ENCODE assay signal across 8 cellular contexts in genomic region chr16:23452572-23453337, GRCh38. TPM values are rescaled to one million over a fixed set of nuclear protein-coding genes. Genes with fewer than 3 reads are reported as not detected.
DNase-seq lines count a peak whose midpoint lies in the region; ATAC-seq and TF ChIP-seq lines count a peak whose summit lies in the region.

COG7 (minus strand) TSS chr16:23453189; CDS start chr16:23452994, 195 bp downstream.

- peak; percentile 94 for DNase-seq in DMS 273 (lab: John Stamatoyannopoulos, UW; ENCODE audit: unreplicated experiment)
- DNase-seq in Jurkat, Clone E6-1 (ENCODE audit: low read depth, low spot score): peak; percentile 73
- DNase-seq in RPMI8226: peak; percentile 92
- peak; percentile 83 for DNase-seq in activated T-helper 1 cell treated with anti-CD3 and anti-CD28 coated beads, Interleukin-12 subunit alpha, Interleukin-12 subunit beta, Interleukin-2, Interleukin-4 antibody, amounts not matched to agents 30 ng/mL and 10 ng/mL and 1 ng/mL, durations not matched to agents 14 hours and 24 hours and 36 hours (ENCODE audit: low spot score)
- peak; percentile 25 for DNase-seq in esophagus squamous epithelium (lab: John Stamatoyannopoulos, UW)
- DNase-seq in myocyte (ENCODE audit: low read depth): peak; percentile 89
- peak; percentile 81 for DNase-seq in stimulated activated CD8-positive, alpha-beta memory T cell treated with anti-CD3 and anti-CD28 coated beads, Interleukin-7, amount 100 ng/mL, for 24 hours (ENCODE audit: low read depth)

- no peaks in the 10 kb centered on the region for H3K9me3 Mint-ChIP-seq in activated T-helper 1 cell treated with anti-CD3 and anti-CD28 coated beads, Interleukin-12 subunit alpha, Interleukin-12 subunit beta, Interleukin-2, Interleukin-4 antibody, amounts not matched to agents 30 ng/mL and 10 ng/mL and 1 ng/mL, durations not matched to agents 14 hours and 24 hours and 36 hours

- intact Hi-C loops in activated T-helper 1 cell treated with anti-CD3 and anti-CD28 coated beads, Interleukin-12 subunit alpha, Interleukin-12 subunit beta, Interleukin-2, Interleukin-4 antibody, amounts not matched to agents 30 ng/mL and 10 ng/mL and 1 ng/mL, durations not matched to agents 14 hours and 24 hours and 36 hours (cut with micrococcal nuclease): loop anchor here (1.0 to 5.0 kb wide), 7 partner anchors 18 to 303 kb away; partner anchors contain the start of genes EARS2, GGA2, NDUFAB1 and PLK1
- intact Hi-C loops in esophagus squamous epithelium (cut with DNase I): no loop called here

- H3K4me3 ChIP-seq in Jurkat, Clone E6-1 (ENCODE audit: low read length): peak within 1 kb of the TSS; percentile 94
- peak within 1 kb of the TSS; percentile 68 to 85 (median 80) for H3K4me3 ChIP-seq in esophagus squamous epithelium

- H3K27ac Mint-ChIP-seq in activated T-helper 1 cell treated with anti-CD3 and anti-CD28 coated beads, Interleukin-12 subunit alpha, Interleukin-12 subunit beta, Interleukin-2, Interleukin-4 antibody, amounts not matched to agents 30 ng/mL and 10 ng/mL and 1 ng/mL, durations not matched to agents 14 hours and 24 hours and 36 hours: peak within 1 kb of the TSS; percentile 95

- peaks cover 30% of the 10 kb centered on the region for H3K4me1 Mint-ChIP-seq in activated T-helper 1 cell treated with anti-CD3 and anti-CD28 coated beads, Interleukin-12 subunit alpha, Interleukin-12 subunit beta, Interleukin-2, Interleukin-4 antibody, amounts not matched to agents 30 ng/mL and 10 ng/mL and 1 ng/mL, durations not matched to agents 14 hours and 24 hours and 36 hours (ENCODE audit: low read depth)

- peak within 1 kb of the TSS; percentile 98 for H3K4me3 Mint-ChIP-seq in activated T-helper 1 cell treated with anti-CD3 and anti-CD28 coated beads, Interleukin-12 subunit alpha, Interleukin-12 subunit beta, Interleukin-2, Interleukin-4 antibody, amounts not matched to agents 30 ng/mL and 10 ng/mL and 1 ng/mL, durations not matched to agents 14 hours and 24 hours and 36 hours

- ATAC-seq in GM21528 (IDR thresholded peaks at IDR 0.05; ENCODE audit: low FRiP score, unreplicated experiment): peak; percentile 84

- peaks cover 1% of the 10 kb centered on the region for H3K27me3 Mint-ChIP-seq in activated T-helper 1 cell treated with anti-CD3 and anti-CD28 coated beads, Interleukin-12 subunit alpha, Interleukin-12 subunit beta, Interleukin-2, Interleukin-4 antibody, amounts not matched to agents 30 ng/mL and 10 ng/mL and 1 ng/mL, durations not matched to agents 14 hours and 24 hours and 36 hours (ENCODE audit: insufficient read depth)

- WGBS in esophagus squamous epithelium, 2 donors: 0% methylated on average over 9 to 12 of the region's 57 CpGs

- peaks cover 10 to 62% (median 22%) of the 10 kb centered on the region in 3 donors for H3K4me1 ChIP-seq in esophagus squamous epithelium

- no peaks in the 10 kb centered on the region for H3K27me3 ChIP-seq in esophagus squamous epithelium

- no peak for TF ChIP-seq CTCF in esophagus squamous epithelium (IDR thresholded peaks at IDR 0.05)

- peak within 1 kb of the TSS; percentile 81 to 88 (median 84) for H3K27ac ChIP-seq in esophagus squamous epithelium

- no peaks in the 10 kb centered on the region for H3K36me3 ChIP-seq in esophagus squamous epithelium

- TF ChIP-seq POLR2A in esophagus squamous epithelium (IDR thresholded peaks at IDR 0.05): peak in 1 of 4 donors; percentile 26

- H3K36me3 Mint-ChIP-seq in activated T-helper 1 cell treated with anti-CD3 and anti-CD28 coated beads, Interleukin-12 subunit alpha, Interleukin-12 subunit beta, Interleukin-2, Interleukin-4 antibody, amounts not matched to agents 30 ng/mL and 10 ng/mL and 1 ng/mL, durations not matched to agents 14 hours and 24 hours and 36 hours (ENCODE audit: low read depth): no peaks in the 10 kb centered on the region

- H3K9me3 ChIP-seq in esophagus squamous epithelium: no peaks in the 10 kb centered on the region

RNA-seq across cellular contexts. Expression of gene COG7, which starts in this region (rescaled TPM):
- polyA plus RNA-seq in Jurkat, Clone E6-1 (2012; ENCODE audit: insufficient read depth, insufficient read length): 19.5 TPM
- 23.5 and 24.1 TPM in 2 replicates for total RNA-seq in activated T-helper 1 cell treated with anti-CD3 and anti-CD28 coated beads, Interleukin-12 subunit alpha, Interleukin-12 subunit beta, Interleukin-2, Interleukin-4 antibody, amounts not matched to agents 30 ng/mL and 10 ng/mL and 1 ng/mL, durations not matched to agents 14 hours and 24 hours and 36 hours
- 10 to 100 TPM; 10.4 to 17.6 (median 15.3) TPM for total RNA-seq in esophagus squamous epithelium
- 12.0 and 14.3 TPM in 2 replicates for total RNA-seq in myocyte
- 17.7 TPM for polyA plus RNA-seq in myocyte (2012)

Comparison
In these comparisons a context has a peak if more than half of its experiments do, and no peak if none do; other contexts are left out.
1. Peak in every context shown above with its lines: DNase-seq, ATAC-seq, H3K4me3 ChIP-seq and H3K27ac ChIP-seq.
2. DNase-seq: peak in every context shown above with its lines; median percentile 94 in DMS 273; 92 in RPMI8226; 89 in myocyte; 83 in activated T-helper 1 cell treated with anti-CD3 and anti-CD28 coated beads, Interleukin-12 subunit alpha, Interleukin-12 subunit beta, Interleukin-2, Interleukin-4 antibody, amounts not matched to agents 30 ng/mL and 10 ng/mL and 1 ng/mL, durations not matched to agents 14 hours and 24 hours and 36 hours; 81 in stimulated activated CD8-positive, alpha-beta memory T cell treated with anti-CD3 and anti-CD28 coated beads, Interleukin-7, amount 100 ng/mL, for 24 hours; 73 in Jurkat, Clone E6-1; 25 in esophagus squamous epithelium.